12 cellular contexts compared by ENCODE assay signal in the genomic region with DNA sequence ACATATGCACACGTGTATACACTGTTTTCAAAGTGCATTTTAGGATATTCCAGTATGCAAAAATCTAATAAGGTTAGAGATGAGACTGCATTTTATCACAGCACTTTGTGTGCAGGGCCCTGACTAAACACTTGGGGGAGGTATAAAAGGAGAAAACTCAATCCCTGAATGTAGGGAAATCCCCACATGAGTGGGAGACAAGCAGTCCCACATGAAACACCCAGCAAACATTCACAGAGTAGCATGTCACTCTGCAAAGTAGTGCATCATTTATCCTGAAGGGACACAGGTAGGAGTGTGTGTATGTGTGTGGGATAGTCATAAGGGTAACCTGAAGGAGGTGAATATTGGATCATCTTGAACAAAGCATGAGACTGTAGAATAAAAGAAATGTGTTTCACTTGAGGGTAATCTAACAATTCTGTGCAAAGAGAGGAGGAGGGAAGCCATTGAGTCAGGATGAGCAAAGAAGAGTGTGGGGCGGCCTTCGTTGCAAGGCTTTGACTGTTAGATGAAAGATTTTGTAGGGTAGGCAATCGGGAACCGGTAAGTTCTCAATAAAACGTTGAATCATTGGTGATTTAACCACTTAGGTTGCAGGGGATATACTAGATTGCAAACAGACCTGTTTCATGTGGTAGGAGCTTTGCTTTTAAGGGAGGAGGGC. TPM values are rescaled to one million over a fixed set of nuclear protein-coding genes. Genes with fewer than 3 reads are reported as not detected.
DNase-seq lines count a peak whose midpoint lies in the region; ATAC-seq and TF ChIP-seq lines count a peak whose summit lies in the region.
"Had no signal": no experiment of that assay in that cellular context is flagged by ENCODE, and none has a peak within 500 bp of the region (broad histone marks: within the 10 kb centered on the region; RNA-seq: fewer than 3 reads in every experiment).

No MANE protein-coding gene starts in this region.

- no peaks in the 10 kb centered on the region for H3K27me3 Mint-ChIP-seq in MCF 10A (ENCODE audit: insufficient read depth, unreplicated experiment)

- 67% methylated on average over 6 of the region's 6 CpGs for WGBS in mammary epithelial cell (ENCODE audit: low coverage, missing lambda C conversion rate)

- H3K27ac ChIP-seq in mammary epithelial cell (ENCODE audit: insufficient read depth, low read depth, low read length) (no peak overlapping the region), OCI-LY3 (ENCODE audit: low read length) (no peak overlapping the region)
- H3K27ac ChIP-seq: C4-2B, Peyer's patch had no signal

- H4K20me1 ChIP-seq in mammary epithelial cell (ENCODE audit: insufficient read depth, low read length) (no peaks in the 10 kb centered on the region), OCI-LY3 (ENCODE audit: insufficient read depth, low read length) (no peaks in the 10 kb centered on the region)

- H3K9me3 ChIP-seq in mammary epithelial cell (replicated peaks; ENCODE audit: insufficient read depth, low read length) (no peaks in the 10 kb centered on the region), OCI-LY3 (ENCODE audit: insufficient read depth, low read length) (no peaks in the 10 kb centered on the region)
- H3K9me3 ChIP-seq: Peyer's patch had no signal

- dilution Hi-C loops in mammary epithelial cell (cut with HindIII; ENCODE audit: low sequenced_read_pairs), result loop anchor here (10.0 kb wide), 1 partner anchor 88 kb away; no protein-coding TSS in a partner anchor

- POLR2A ChIA-PET in MCF 10A (lab: Yijun Ruan, JAX), result interaction anchor here (0.5 to 1.5 kb wide), 5 partner anchors 18 to 324 kb away, joined by 3 to 5 read pairs (median 3); a partner anchor contains a TSS

- H2AFZ ChIP-seq in mammary epithelial cell (ENCODE audit: low read depth, low read length) (no peak overlapping the region), OCI-LY3 (ENCODE audit: low read depth, low read length) (no peak overlapping the region)

- CTCF ChIA-PET in mammary epithelial cell (lab: Charles Lee; ENCODE audit: low non-redundant PET) (no interaction called here), MCF 10A (lab: Yijun Ruan, JAX) (interaction anchor here (0.7 to 1.2 kb wide), 3 partner anchors 10 to 329 kb away, joined by 3 to 5 read pairs (median 4); no protein-coding TSS in a partner anchor)

- no peak overlapping the region for H3K27ac Mint-ChIP-seq in MCF 10A (ENCODE audit: low read depth, unreplicated experiment)
- H3K27ac Mint-ChIP-seq: immature natural killer cell had no signal

- DNase-seq in mammary epithelial cell, result peak; percentile 53
- no peak for DNase-seq in MCF 10A (ENCODE audit: unreplicated experiment)
- peak; percentile 39 for DNase-seq in epithelial cell of esophagus (ENCODE audit: low read depth)
- DNase-seq in stimulated activated CD4-positive, alpha-beta T cell treated with anti-CD3 and anti-CD28 coated beads, Interleukin-4, amount 100 ng/mL, for 24 hours, result peak; percentile 50
- DNase-seq in midbrain (lab: John Stamatoyannopoulos, UW), result no peak
- no peak for DNase-seq in inferior parietal cortex (ENCODE audit: extremely low spot score)
- DNase-seq: immature natural killer cell, Peyer's patch had no signal

- no peak for ATAC-seq in GM21367 (IDR thresholded peaks at IDR 0.05; ENCODE audit: unreplicated experiment)

- no peak overlapping the region for H3K4me3 ChIP-seq in mammary epithelial cell (replicated peaks in 1 of 3; ENCODE audit: insufficient read depth in 1 of 3, low read depth in 2 of 3, low read length in 3 of 3)
- no peak overlapping the region for H3K4me3 ChIP-seq in OCI-LY3 (ENCODE audit: low read length)
- no peak overlapping the region for H3K4me3 ChIP-seq in epithelial cell of esophagus (ENCODE audit: low read length)
- H3K4me3 ChIP-seq: Peyer's patch had no signal

- in situ Hi-C loops in mammary epithelial cell (cut with MboI; ENCODE audit: low sequenced_read_pairs in 2 of 2), result no loop called here

- H3K36me3 ChIP-seq in mammary epithelial cell (ENCODE audit: insufficient read depth, low read length) (no peaks in the 10 kb centered on the region), OCI-LY3 (replicated peaks; ENCODE audit: low read depth, low read length) (no peaks in the 10 kb centered on the region)
- H3K36me3 ChIP-seq: Peyer's patch had no signal

- H3K79me2 ChIP-seq in mammary epithelial cell (ENCODE audit: insufficient read depth, low read length) (peaks cover 11% of the 10 kb centered on the region), OCI-LY3 (ENCODE audit: low read length) (no peaks in the 10 kb centered on the region)

- no peaks in the 10 kb centered on the region for H3K27me3 ChIP-seq in mammary epithelial cell (ENCODE audit: insufficient read depth, low read length)
- H3K27me3 ChIP-seq in OCI-LY3 (ENCODE audit: low read depth, low read length), result peaks cover under 1% of the 10 kb centered on the region; the same call in 1 of the 2 replicates
- H3K27me3 ChIP-seq: Peyer's patch had no signal

- intact Hi-C loops in mammary epithelial cell (cut with micrococcal nuclease) (no loop called here), MCF 10A (cut with micrococcal nuclease) (no loop called here)

- H3K4me3 Mint-ChIP-seq in MCF 10A (ENCODE audit: unreplicated experiment), result no peak overlapping the region
- H3K4me3 Mint-ChIP-seq: immature natural killer cell, neural crest cell had no signal

- peaks cover 61% of the 10 kb centered on the region for H3K4me1 ChIP-seq in mammary epithelial cell (ENCODE audit: insufficient read depth, low read length)
- H3K4me1 ChIP-seq in OCI-LY3 (ENCODE audit: low read length), result peaks cover 18% of the 10 kb centered on the region

- TF ChIP-seq CTCF in mammary epithelial cell (conservative IDR thresholded peaks at IDR 0.05 in 1 of 2, IDR thresholded peaks at IDR 0.05 in 1 of 2; ENCODE audit: extremely low read depth in 1 of 2, insufficient read depth in 1 of 2, low read depth in 1 of 2, low read length in 2 of 2) (peak in 1 of 2 donors; percentile 21), MCF 10A (IDR thresholded peaks at IDR 0.05; ENCODE audit: unreplicated experiment) (no peak), OCI-LY3 (IDR thresholded peaks at IDR 0.05; ENCODE audit: low read depth, low read length) (peak; percentile 42), epithelial cell of esophagus (IDR thresholded peaks at IDR 0.05; ENCODE audit: insufficient read depth, low read depth, low read length, missing control alignments) (no peak)

- H3K9me3 Mint-ChIP-seq in MCF 10A (ENCODE audit: unreplicated experiment), result no peaks in the 10 kb centered on the region
- H3K9me3 Mint-ChIP-seq: immature natural killer cell, neural crest cell had no signal

- BruUV-seq in mammary epithelial cell (replicated peaks; lab: Mats Ljungman, UMichigan) (no TSS peak), MCF 10A (replicated peaks; lab: Mats Ljungman, UMichigan) (no TSS peak)

- no peaks in the 10 kb centered on the region for H3K36me3 Mint-ChIP-seq in MCF 10A (ENCODE audit: insufficient read depth, unreplicated experiment)
- H3K36me3 Mint-ChIP-seq: immature natural killer cell had no signal

- H3K9ac ChIP-seq in mammary epithelial cell (ENCODE audit: insufficient read depth, low read length) (no peak overlapping the region), OCI-LY3 (ENCODE audit: low read length) (no peak overlapping the region)

- H3K4me2 ChIP-seq in mammary epithelial cell (ENCODE audit: insufficient read depth, low read depth, low read length) (no peak overlapping the region), OCI-LY3 (ENCODE audit: low read length) (no peak overlapping the region)

- H3K4me1 Mint-ChIP-seq in MCF 10A (ENCODE audit: insufficient read depth, unreplicated experiment), result peaks cover 20% of the 10 kb centered on the region

RNA-seq across cellular contexts. Expression of a gene that starts 2.9 kb away (rescaled TPM):
- total RNA-seq in mammary epithelial cell (10 to 100 TPM in 1 of 2 donors, 1 to 10 TPM in 1; 8.0 to 34.4 TPM), MCF 10A (2022) (41.8 and 48.5 TPM in 2 replicates)
- 14.4 TPM for polyA plus RNA-seq in mammary epithelial cell
- 21.9 TPM for polyA minus RNA-seq in mammary epithelial cell

RNA-seq across cellular contexts. Expression of a gene that starts 20.9 kb away (rescaled TPM):
- total RNA-seq in mammary epithelial cell (under 1 TPM; 0.33 to 0.35 TPM), MCF 10A (2022) (0.30 and 0.64 TPM in 2 replicates)
- polyA plus RNA-seq in mammary epithelial cell, result 0.19 TPM
- polyA minus RNA-seq in mammary epithelial cell, result not detected
- polyA plus RNA-seq: immature natural killer cell had no signal

RNA-seq across cellular contexts. Expression of a gene that starts 58.4 kb away (rescaled TPM):
- 10 to 100 TPM; 43.8 to 59.5 TPM for total RNA-seq in mammary epithelial cell
- 68.9 TPM for polyA plus RNA-seq in mammary epithelial cell
- 38.1 TPM for polyA minus RNA-seq in mammary epithelial cell
- total RNA-seq in MCF 10A (2022), result 34.3 and 58.7 TPM in 2 replicates

Comparison
In these comparisons a context has a peak if more than half of its experiments do, and no peak if none do; other contexts are left out.
1. DNase-seq: peak in mammary epithelial cell (single experiment), epithelial cell of esophagus (single experiment) and stimulated activated CD4-positive, alpha-beta T cell treated with anti-CD3 and anti-CD28 coated beads, Interleukin-4, amount 100 ng/mL, for 24 hours (single experiment); none in MCF 10A (single experiment), midbrain (single experiment) and inferior parietal cortex (single experiment).